25 cellular contexts compared by ENCODE assay signal in genomic region chr17:71735893-71736292, GRCh38.
"Had no signal": no experiment of that assay in that cellular context is flagged by ENCODE, and none has a peak within 500 bp of the region (broad histone marks: within the 10 kb centered on the region; RNA-seq: fewer than 3 reads in every experiment).

No MANE protein-coding gene starts in this region.

- H3K27ac ChIP-seq: coronary artery, dorsolateral prefrontal cortex, esophagus muscularis mucosa, gastrocnemius medialis, heart right ventricle, left lung, lower lobe of right lung had no signal

- H3K27me3 ChIP-seq: dorsolateral prefrontal cortex, esophagus muscularis mucosa, gastrocnemius medialis, heart right ventricle, left lung had no signal

- H3K4me1 Mint-ChIP-seq: mesothelial cell of epicardium; naive B cell; naive thymus-derived CD8-positive, alpha-beta T cell had no signal

- H3K4me3 Mint-ChIP-seq: mesothelial cell of epicardium; naive B cell; naive thymus-derived CD8-positive, alpha-beta T cell had no signal

- DNase-seq: dermis blood vessel endothelial cell; dorsolateral prefrontal cortex; effector CD4-positive, alpha-beta T cell; effector memory CD4-positive, alpha-beta T cell; foreskin fibroblast; foreskin melanocyte; gastrocnemius medialis; glutamatergic neuron; head of caudate nucleus; heart right ventricle; hippocampal formation; left cardiac atrium; left lung; left ventricle myocardium superior; lower lobe of right lung; mesenchymal stem cell; mucosa of descending colon; naive B cell; naive thymus-derived CD8-positive, alpha-beta T cell had no signal

- H3K36me3 ChIP-seq: esophagus muscularis mucosa, gastrocnemius medialis, heart right ventricle, left lung, lower lobe of right lung had no signal

- H3K9me3 ChIP-seq: esophagus muscularis mucosa, gastrocnemius medialis, left lung, lower lobe of right lung, mucosa of descending colon had no signal

- H3K4me1 ChIP-seq: esophagus muscularis mucosa, gastrocnemius medialis, heart right ventricle, left lung, lower lobe of right lung had no signal

- H3K27ac Mint-ChIP-seq: mesothelial cell of epicardium; naive B cell; naive thymus-derived CD8-positive, alpha-beta T cell had no signal

- ATAC-seq: gastrocnemius medialis; heart right ventricle; left cardiac atrium; left lung; left ventricle myocardium superior; lower lobe of right lung; mucosa of descending colon; naive thymus-derived CD8-positive, alpha-beta T cell had no signal

- H3K4me3 ChIP-seq: coronary artery, dorsolateral prefrontal cortex, esophagus muscularis mucosa, gastrocnemius medialis, heart right ventricle, left lung, lower lobe of right lung, mucosa of descending colon had no signal

- H3K27me3 Mint-ChIP-seq: naive B cell had no signal

- H3K36me3 Mint-ChIP-seq: mesothelial cell of epicardium; naive B cell; naive thymus-derived CD8-positive, alpha-beta T cell had no signal

- FAIRE-seq: endothelial cell of umbilical vein, islet of Langerhans, keratinocyte had no signal
